ENCODE assay signal across 8 cellular contexts in genomic region chr15:76931397-76932089, GRCh38. TPM values are rescaled to one million over a fixed set of nuclear protein-coding genes. Genes with fewer than 3 reads are reported as not detected.
A peak's percentile ranks its signal among the peaks of the same experiment; 100 is the strongest.
DNase-seq lines count a peak whose midpoint lies in the region; ATAC-seq and TF ChIP-seq lines count a peak whose summit lies in the region.

A gene with protein sequence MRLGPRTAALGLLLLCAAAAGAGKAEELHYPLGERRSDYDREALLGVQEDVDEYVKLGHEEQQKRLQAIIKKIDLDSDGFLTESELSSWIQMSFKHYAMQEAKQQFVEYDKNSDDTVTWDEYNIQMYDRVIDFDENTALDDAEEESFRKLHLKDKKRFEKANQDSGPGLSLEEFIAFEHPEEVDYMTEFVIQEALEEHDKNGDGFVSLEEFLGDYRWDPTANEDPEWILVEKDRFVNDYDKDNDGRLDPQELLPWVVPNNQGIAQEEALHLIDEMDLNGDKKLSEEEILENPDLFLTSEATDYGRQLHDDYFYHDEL (plus strand): TSS chr15:76931749. CDS start chr15:76931842, 93 bp downstream.

- peak within 1 kb of the TSS; percentile 79 for H3K4me3 ChIP-seq in BJ (ENCODE audit: low read depth, low read length)
- peak within 1 kb of the TSS; percentile 72 for H3K4me3 ChIP-seq in kidney epithelial cell (ENCODE audit: low read depth, low read length)

- no peaks in the 10 kb centered on the region for H3K9me3 Mint-ChIP-seq in activated CD4-positive, alpha-beta T cell treated with anti-CD3 and anti-CD28 coated beads for 36 hours (ENCODE audit: low read depth)
- no peaks in the 10 kb centered on the region for H3K9me3 Mint-ChIP-seq in chondrocyte (ENCODE audit: low read depth)

- CTCF ChIA-PET in BJ (lab: Yijun Ruan, JAX): no interaction called here
- CTCF ChIA-PET in activated CD4-positive, alpha-beta T cell treated with anti-CD3 and anti-CD28 coated beads for 36 hours (lab: Charles Lee): interaction anchor here (0.7 to 1.3 kb wide), 3 partner anchors 10 to 41 kb away, joined by 3 to 5 read pairs (median 4); no protein-coding TSS in a partner anchor

- POLR2A ChIA-PET in BJ (lab: Charles Lee): no interaction called here
- POLR2A ChIA-PET in activated CD4-positive, alpha-beta T cell treated with anti-CD3 and anti-CD28 coated beads for 36 hours (lab: Charles Lee): interaction anchor here (0.5 to 0.7 kb wide), 4 partner anchors 24 to 97 kb away, joined by 3 to 4 read pairs (median 3); no protein-coding TSS in a partner anchor

- H3K4me3 Mint-ChIP-seq in activated CD4-positive, alpha-beta T cell treated with anti-CD3 and anti-CD28 coated beads for 36 hours: peak within 1 kb of the TSS; percentile 81
- peak within 1 kb of the TSS; percentile 83 for H3K4me3 Mint-ChIP-seq in chondrocyte (ENCODE audit: unreplicated experiment)

- H3K27ac Mint-ChIP-seq in activated CD4-positive, alpha-beta T cell treated with anti-CD3 and anti-CD28 coated beads for 36 hours: peak within 1 kb of the TSS; percentile 85
- H3K27ac Mint-ChIP-seq in chondrocyte (ENCODE audit: unreplicated experiment): peak within 1 kb of the TSS; percentile 83

- no peaks in the 10 kb centered on the region for H3K27me3 Mint-ChIP-seq in activated CD4-positive, alpha-beta T cell treated with anti-CD3 and anti-CD28 coated beads for 36 hours
- peaks cover 6% of the 10 kb centered on the region for H3K27me3 Mint-ChIP-seq in chondrocyte (ENCODE audit: low read depth)

- no peaks in the 10 kb centered on the region for H3K27me3 ChIP-seq in BJ (ENCODE audit: control insufficient read depth, insufficient read depth, low read length)
- H3K27me3 ChIP-seq in kidney epithelial cell (ENCODE audit: control insufficient read depth, insufficient read depth, low read length): no peaks in the 10 kb centered on the region

- intact Hi-C loops in activated CD4-positive, alpha-beta T cell treated with anti-CD3 and anti-CD28 coated beads for 36 hours (cut with DNase I, micrococcal nuclease): loop anchor here (1.0 to 5.0 kb wide), 5 partner anchors 26 to 1479 kb away; partner anchors contain the start of genes HMG20A (in 2 of the 2), PEAK1 (in 2 of the 2), SCAPER (in 2 of the 2) and SIN3A (in 1 of the 2)

- H3K36me3 ChIP-seq in BJ (ENCODE audit: control insufficient read depth, insufficient read depth, low read length) (no peaks in the 10 kb centered on the region), kidney epithelial cell (ENCODE audit: control insufficient read depth, insufficient read depth, low read length) (peaks cover 1% of the 10 kb centered on the region)

- DNase-seq in BJ (ENCODE audit: low read depth) (peak; percentile 65), GM19240 (ENCODE audit: insufficient read length, low spot score) (peak; percentile 76), NCI-H524 (lab: John Stamatoyannopoulos, UW) (peak; percentile 89 to 95), chondrocyte (ENCODE audit: low spot score) (peak; percentile 98), kidney epithelial cell (ENCODE audit: low read depth) (peak; percentile 60)
- peak; percentile 96 for DNase-seq in activated CD4-positive, alpha-beta T cell treated with anti-CD3 and anti-CD28 coated beads for 36 hours
- DNase-seq in stimulated activated CD4-positive, alpha-beta T cell treated with anti-CD3 and anti-CD28 coated beads, Interleukin-15, amount 100 ng/mL, for 24 hours: peak; percentile 97

- ATAC-seq in HG03457 (IDR thresholded peaks at IDR 0.05; ENCODE audit: unreplicated experiment): peak; percentile 97
- ATAC-seq in activated CD4-positive, alpha-beta T cell treated with anti-CD3 and anti-CD28 coated beads for 36 hours: peak; percentile 99

- peaks cover 18% of the 10 kb centered on the region for H3K36me3 Mint-ChIP-seq in activated CD4-positive, alpha-beta T cell treated with anti-CD3 and anti-CD28 coated beads for 36 hours (ENCODE audit: low read depth)
- H3K36me3 Mint-ChIP-seq in chondrocyte (ENCODE audit: low read depth): peaks cover 5% of the 10 kb centered on the region

- TF ChIP-seq CTCF in BJ (IDR thresholded peaks at IDR 0.05; ENCODE audit: insufficient read depth, low read depth, low read length): no peak
- TF ChIP-seq CTCF in chondrocyte (IDR thresholded peaks at IDR 0.05): no peak
- no peak for TF ChIP-seq CTCF in kidney epithelial cell (IDR thresholded peaks at IDR 0.05; ENCODE audit: insufficient read depth, low read length, poor library complexity, severe bottlenecking)

- H3K4me1 Mint-ChIP-seq in activated CD4-positive, alpha-beta T cell treated with anti-CD3 and anti-CD28 coated beads for 36 hours: peaks cover 31% of the 10 kb centered on the region
- H3K4me1 Mint-ChIP-seq in chondrocyte (ENCODE audit: low read depth): peaks cover 17% of the 10 kb centered on the region

RNA-seq across cellular contexts. Expression of the gene that starts here (rescaled TPM):
- 30.8 and 68.5 TPM in 2 replicates for polyA plus RNA-seq in BJ (2011; rRNA removed)
- 4.3 and 6.7 TPM in 2 replicates for polyA minus RNA-seq in BJ (2011; rRNA and poly(A)+ RNA removed)
- total RNA-seq in activated CD4-positive, alpha-beta T cell treated with anti-CD3 and anti-CD28 coated beads for 36 hours: 10 to 100 TPM; 16.6 to 18.9 TPM
- 70.4 to 99.2 TPM (median 72.1 TPM) in 3 replicates for total RNA-seq in chondrocyte
- total RNA-seq in kidney epithelial cell: 104 and 119 TPM in 2 replicates

Comparison
In these comparisons a context has a peak if more than half of its experiments do, and no peak if none do; other contexts are left out.
1. Peak in every context shown above with its lines: DNase-seq, ATAC-seq and H3K4me3 ChIP-seq.